Comparison of ENCODE assay signal across 27 cellular contexts in genomic region chr20:63718996-63719395, GRCh38. TPM values are rescaled to one million over a fixed set of nuclear protein-coding genes. Genes with fewer than 3 reads are reported as not detected.
"Had no signal": no experiment of that assay in that cellular context is flagged by ENCODE, and none has a peak within 500 bp of the region (broad histone marks: within the 10 kb centered on the region; RNA-seq: fewer than 3 reads in every experiment).

No MANE protein-coding gene starts in this region.

- DNase-seq: effector memory CD8-positive, alpha-beta T cell; esophagus squamous epithelium; foreskin melanocyte; glutamatergic neuron; heart right ventricle; hippocampal formation; left cardiac atrium; left lung; mesenchymal stem cell; midbrain; naive thymus-derived CD4-positive, alpha-beta T cell; stimulated activated CD4-positive, alpha-beta T cell treated with anti-CD3 and anti-CD28 coated beads, Interleukin-12 subunit alpha, Interleukin-12 subunit beta, amount 100 ng/mL, for 4 hours; stimulated activated CD4-positive, alpha-beta T cell treated with anti-CD3 and anti-CD28 coated beads, Interleukin-1b, Interleukin-23, amount 100 ng/mL, for 48 hours; stimulated activated CD4-positive, alpha-beta T cell treated with anti-CD3 and anti-CD28 coated beads, Interleukin-4, amount 100 ng/mL, for 1 hour; stimulated activated CD8-positive, alpha-beta memory T cell treated with anti-CD3 and anti-CD28 coated beads, Interleukin-4, amount 100 ng/mL, for 48 hours; stimulated activated naive CD4-positive, alpha-beta T cell treated with Interleukin-2 at 50 U/mL for 16 hours; stomach; thyroid gland had no signal

- ATAC-seq: effector memory CD8-positive, alpha-beta T cell; heart right ventricle; left cardiac atrium; left lung; naive thymus-derived CD4-positive, alpha-beta T cell; sciatic nerve had no signal

- H3K4me1 ChIP-seq: esophagus squamous epithelium, heart right ventricle, left lung, neural progenitor cell, parathyroid adenoma, thyroid gland had no signal

- H3K9me3 ChIP-seq: thyroid gland had no signal

- H3K27me3 Mint-ChIP-seq: effector memory CD8-positive, alpha-beta T cell; naive thymus-derived CD4-positive, alpha-beta T cell; progenitor cell of endocrine pancreas; type B pancreatic cell had no signal

- FAIRE-seq: endometrium, islet of Langerhans had no signal

- H3K27ac ChIP-seq: esophagus squamous epithelium, heart right ventricle, left lung, neural progenitor cell, parathyroid adenoma, stomach, thyroid gland had no signal

- H3K4me3 ChIP-seq: esophagus squamous epithelium, heart right ventricle, left lung, neural progenitor cell, smooth muscle cell, stomach, thyroid gland had no signal

- H3K4me3 Mint-ChIP-seq: effector memory CD8-positive, alpha-beta T cell; nephron; neural progenitor cell; type B pancreatic cell had no signal

- H3K4me1 Mint-ChIP-seq: nephron, neural progenitor cell had no signal

- H3K9ac ChIP-seq: neural progenitor cell, parathyroid adenoma had no signal

- H3K4me2 ChIP-seq: neural progenitor cell, smooth muscle cell had no signal

- H3K9me3 Mint-ChIP-seq: effector memory CD8-positive, alpha-beta T cell had no signal

- H2AFZ ChIP-seq: neural progenitor cell, parathyroid adenoma had no signal

- H3K27ac Mint-ChIP-seq: nephron, neural progenitor cell, type B pancreatic cell had no signal

- H3K27me3 ChIP-seq: esophagus squamous epithelium, heart right ventricle, left lung, neural progenitor cell, stomach, thyroid gland had no signal

RNA-seq across cellular contexts. Expression of gene TNFRSF6B, which starts 22.5 kb away (rescaled TPM):
- total RNA-seq: progenitor cell of endocrine pancreas had no signal
